ENCODE assay signal across 8 cellular contexts in genomic region chr2:32627441-32627900, GRCh38. TPM values are rescaled to one million over a fixed set of nuclear protein-coding genes. Genes with fewer than 3 reads are reported as not detected.
A peak's percentile ranks its signal among the peaks of the same experiment; 100 is the strongest.
DNase-seq lines count a peak whose midpoint lies in the region; ATAC-seq and TF ChIP-seq lines count a peak whose summit lies in the region.

No MANE protein-coding gene starts in this region.

- TF ChIP-seq POLR2A in thyroid gland (IDR thresholded peaks at IDR 0.05), result no peak

- TF ChIP-seq CTCF in thyroid gland (IDR thresholded peaks at IDR 0.05), result peak in 3 of 6 experiments; percentile 24 to 54 (median 42)

- H3K9ac ChIP-seq in endocrine pancreas (ENCODE audit: control insufficient read depth, insufficient read depth, low read length), result peak overlapping the region; percentile 1

- ATAC-seq in GM18520 (IDR thresholded peaks at IDR 0.05; ENCODE audit: unreplicated experiment) (peak; percentile 13), HG03045 (IDR thresholded peaks at IDR 0.05; ENCODE audit: unreplicated experiment) (peak; percentile 39)

- peak overlapping the region; percentile 99 for H2AFZ ChIP-seq in ACC112 (ENCODE audit: low read length, unreplicated experiment)

- H3K9me3 ChIP-seq in endocrine pancreas (ENCODE audit: control insufficient read depth, low read length), result no peaks in the 10 kb centered on the region
- H3K9me3 ChIP-seq in thyroid gland, result no peaks in the 10 kb centered on the region

- H3K36me3 ChIP-seq in ACC112 (ENCODE audit: insufficient read depth, low read length), result no peaks in the 10 kb centered on the region
- H3K36me3 ChIP-seq in endocrine pancreas (ENCODE audit: control insufficient read depth, insufficient read depth, low read length), result no peaks in the 10 kb centered on the region
- peaks cover 0 to 4% of the 10 kb centered on the region in 2 donors for H3K36me3 ChIP-seq in thyroid gland

- peak overlapping the region; percentile 46; the same call in 1 of the 2 replicates for H3K27ac ChIP-seq in ACC112 (ENCODE audit: low read depth, low read length)
- peak overlapping the region; percentile 39 to 62 (median 58) for H3K27ac ChIP-seq in thyroid gland

- peaks cover 8% of the 10 kb centered on the region for H3K79me2 ChIP-seq in ACC112 (ENCODE audit: control insufficient read depth, insufficient read depth, low read length, unreplicated experiment)

- H3K4me1 ChIP-seq in ACC112 (ENCODE audit: control insufficient read depth, insufficient read depth, low read length, unreplicated experiment) (peaks cover 3% of the 10 kb centered on the region), endocrine pancreas (ENCODE audit: control insufficient read depth, insufficient read depth, low read length) (no peaks in the 10 kb centered on the region), thyroid gland (peaks cover 14 to 22% of the 10 kb centered on the region in 2 donors)

- no peaks in the 10 kb centered on the region for H3K27me3 ChIP-seq in ACC112 (ENCODE audit: insufficient read depth, low read length)
- no peaks in the 10 kb centered on the region for H3K27me3 ChIP-seq in endocrine pancreas (ENCODE audit: control insufficient read depth, insufficient read depth, low read length)
- no peaks in the 10 kb centered on the region for H3K27me3 ChIP-seq in thyroid gland

- intact Hi-C loops in thyroid gland (cut with DNase I), result no loop called here

- H3K4me3 ChIP-seq in ACC112 (ENCODE audit: low read depth, low read length) (peak overlapping the region; percentile 100), endocrine pancreas (ENCODE audit: control insufficient read depth, insufficient read depth, low read length) (peak overlapping the region; percentile 78), thyroid gland (replicated peaks in 1 of 3) (peak overlapping the region in 2 of 3 donors; percentile 62 to 88)

- DNase-seq in SW480 (ENCODE audit: low spot score), result peak; percentile 30
- peak; percentile 19 for DNase-seq in mucosa of gallbladder (ENCODE audit: low spot score)
- peak; percentile 52 to 59 for DNase-seq in thyroid gland
- no peak for DNase-seq in 8988T

- 1 to 7% methylated on average over 18 to 19 of the region's 19 CpGs for WGBS in thyroid gland, 2 donors

RNA-seq across cellular contexts. Expression of gene TTC27, which starts 0.4 kb away (rescaled TPM):
- total RNA-seq in mucosa of gallbladder (10.4 TPM), thyroid gland (10 to 100 TPM; 12.6 to 25.4 (median 16.9) TPM)
